ENCODE assay signal across 13 cellular contexts in genomic region chr2:10534514-10535250, GRCh38.
DNase-seq lines count a peak whose midpoint lies in the region; ATAC-seq and TF ChIP-seq lines count a peak whose summit lies in the region.
"Had no signal": no experiment of that assay in that cellular context is flagged by ENCODE, and none has a peak within 500 bp of the region (broad histone marks: within the 10 kb centered on the region; RNA-seq: fewer than 3 reads in every experiment).

No MANE protein-coding gene starts in this region.

- no peaks in the 10 kb centered on the region for H3K4me1 ChIP-seq in left ventricle myocardium inferior
- H3K4me1 ChIP-seq: esophagus squamous epithelium, parathyroid adenoma, upper lobe of right lung had no signal

- H3K4me3 ChIP-seq in left ventricle myocardium inferior (no peak overlapping the region), fibroblast of villous mesenchyme (ENCODE audit: low read depth, low read length) (no peak overlapping the region)
- H3K4me3 ChIP-seq: esophagus squamous epithelium, MG63, upper lobe of right lung had no signal

- intact Hi-C loops in Right ventricle myocardium inferior (cut with DNase I), result no loop called here
- intact Hi-C loops in left ventricle myocardium inferior (cut with micrococcal nuclease), result no loop called here

- no peaks in the 10 kb centered on the region for H3K9me3 ChIP-seq in left ventricle myocardium inferior (replicated peaks)
- H3K9me3 ChIP-seq: esophagus squamous epithelium, MG63, upper lobe of right lung had no signal

- ATAC-seq in Right ventricle myocardium inferior, result no peak
- no peak for ATAC-seq in HG03108 (IDR thresholded peaks at IDR 0.05; ENCODE audit: unreplicated experiment)
- ATAC-seq in HG03432 (IDR thresholded peaks at IDR 0.05; ENCODE audit: unreplicated experiment), result no peak
- ATAC-seq: upper lobe of right lung had no signal

- DNase-seq in Right ventricle myocardium inferior (ENCODE audit: missing footprints) (peak; percentile 51), left ventricle myocardium inferior (no peak), SIG-M5 treated with dmso at 0.1 percent for 504 hours (lab: John Stamatoyannopoulos, UW; ENCODE audit: unreplicated experiment) (peak; percentile 62), fibroblast of villous mesenchyme (ENCODE audit: low read depth) (peak; percentile 41)
- no peak for DNase-seq in activated CD4-positive, CD25-positive, alpha-beta regulatory T cell treated with anti-CD3 and anti-CD28 coated beads, Interleukin-2, amount 50 U/mL, for 72 hours
- no peak for DNase-seq in stimulated activated CD4-positive, alpha-beta T cell treated with anti-CD3 and anti-CD28 coated beads, Interleukin-12 subunit alpha, Interleukin-12 subunit beta, amount 100 ng/mL, for 4 hours
- DNase-seq: esophagus squamous epithelium; stimulated activated CD8-positive, alpha-beta memory T cell treated with anti-CD3 and anti-CD28 coated beads, Interleukin-4, amount 100 ng/mL, for 48 hours; upper lobe of right lung had no signal

- TF ChIP-seq CTCF in left ventricle myocardium inferior (IDR thresholded peaks at IDR 0.05; ENCODE audit: borderline replicate concordance) (no peak), fibroblast of villous mesenchyme (IDR thresholded peaks at IDR 0.05; ENCODE audit: insufficient read depth, low read depth, low read length) (no peak)

- H3K27me3 ChIP-seq in left ventricle myocardium inferior (ENCODE audit: low read depth), result no peaks in the 10 kb centered on the region
- H3K27me3 ChIP-seq: MG63, upper lobe of right lung had no signal

- no peak overlapping the region for H3K27ac ChIP-seq in left ventricle myocardium inferior (replicated peaks)
- H3K27ac ChIP-seq: esophagus squamous epithelium, parathyroid adenoma, upper lobe of right lung had no signal

- H3K36me3 ChIP-seq in left ventricle myocardium inferior, result no peaks in the 10 kb centered on the region
- H3K36me3 ChIP-seq: esophagus squamous epithelium, MG63, upper lobe of right lung had no signal

Comparison
In these comparisons a context has a peak if more than half of its experiments do, and no peak if none do; other contexts are left out.
1. DNase-seq: peak in Right ventricle myocardium inferior (single experiment), SIG-M5 treated with dmso at 0.1 percent for 504 hours (single experiment) and fibroblast of villous mesenchyme (single experiment); none in left ventricle myocardium inferior (single experiment), activated CD4-positive, CD25-positive, alpha-beta regulatory T cell treated with anti-CD3 and anti-CD28 coated beads, Interleukin-2, amount 50 U/mL, for 72 hours (single experiment) and stimulated activated CD4-positive, alpha-beta T cell treated with anti-CD3 and anti-CD28 coated beads, Interleukin-12 subunit alpha, Interleukin-12 subunit beta, amount 100 ng/mL, for 4 hours (single experiment).